23 cellular contexts compared by ENCODE assay signal in the genomic region with DNA sequence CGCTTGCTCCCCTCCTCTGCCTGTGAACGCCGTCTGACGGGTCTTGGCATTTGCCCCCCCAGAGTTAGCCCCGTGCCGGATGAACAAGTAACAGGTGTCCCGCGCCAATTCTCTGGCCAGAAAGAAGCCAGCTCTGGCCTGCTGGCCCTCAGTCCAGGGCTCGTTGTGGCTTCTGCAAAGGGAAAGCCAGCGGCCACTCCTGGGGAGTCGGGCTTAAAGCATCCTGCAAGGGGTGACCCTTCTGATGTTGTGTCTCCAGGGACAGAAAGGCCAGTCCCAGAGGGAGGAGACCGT.
"Had no signal": no experiment of that assay in that cellular context is flagged by ENCODE, and none has a peak within 500 bp of the region (broad histone marks: within the 10 kb centered on the region; RNA-seq: fewer than 3 reads in every experiment).

No MANE protein-coding gene starts in this region.

- DNase-seq: activated CD4-positive, alpha-beta T cell treated with anti-CD3 and anti-CD28 coated beads for 4 hours; activated CD8-positive, alpha-beta memory T cell treated with anti-CD3 and anti-CD28 coated beads, Interleukin-2, amount 50 U/mL, for 4 hours; activated CD8-positive, alpha-beta T cell treated with anti-CD3 and anti-CD28 coated beads for 36 hours; activated gamma-delta T cell treated with Interleukin-2 at 50 U/mL for 16 hours; activated naive CD4-positive, alpha-beta T cell treated with anti-CD3 and anti-CD28 coated beads, Interleukin-2, amount 50 U/mL, for 16 hours; activated naive CD8-positive, alpha-beta T cell treated with anti-CD3 and anti-CD28 coated beads, Interleukin-2, amount 10 ng/mL, durations not matched to agents 7 days and 5 days; activated T-cell treated with anti-CD3 and anti-CD28 coated beads, Interleukin-2, amount 50 U/mL, for 72 hours; adrenal gland; Kasumi-1; NCI-H1048; NCI-H146; NCI-H187 treated with DMSO at 0.1 percent for 48 hours; NCI-H2081 treated with DMSO at 0.1 percent for 48 hours; NCI-H2171; NCI-H2227 treated with DMSO at 0.1 percent for 48 hours; NCI-H446 treated with DMSO at 0.1 percent for 48 hours; NCI-H524 treated with DMSO at 0.1 percent for 48 hours; NCI-H748 treated with DMSO at 0.1 percent for 48 hours; Peyer's patch; SHP77 had no signal

- H3K4me3 Mint-ChIP-seq: activated CD8-positive, alpha-beta T cell treated with anti-CD3 and anti-CD28 coated beads for 36 hours; activated naive CD8-positive, alpha-beta T cell treated with anti-CD3 and anti-CD28 coated beads, Interleukin-2, amount 10 ng/mL, durations not matched to agents 7 days and 5 days; activated T-cell treated with anti-CD3 and anti-CD28 coated beads, Interleukin-2, amount 50 U/mL, for 72 hours; T-helper 1 cell treated with Interleukin-12 subunit alpha and Interleukin-12 subunit beta and Interleukin-4 antibody, amounts not matched to agents 30 μg/mL and 1 μg/mL, for 36 hours had no signal

- H3K27ac Mint-ChIP-seq: activated CD8-positive, alpha-beta T cell treated with anti-CD3 and anti-CD28 coated beads for 36 hours; activated naive CD8-positive, alpha-beta T cell treated with anti-CD3 and anti-CD28 coated beads, Interleukin-2, amount 10 ng/mL, durations not matched to agents 7 days and 5 days; activated T-cell treated with anti-CD3 and anti-CD28 coated beads, Interleukin-2, amount 50 U/mL, for 72 hours; activated T-helper 2 cell treated with anti-CD3 and anti-CD28 coated beads, Interferon-gamma antibody, Interleukin-2, Interleukin-4, amounts not matched to agents 10 μg/mL and 5 μg/mL and 100 μg/mL, durations not matched to agents 14 hours and 24 hours and 36 hours; T-helper 1 cell treated with Interleukin-12 subunit alpha and Interleukin-12 subunit beta and Interleukin-4 antibody, amounts not matched to agents 30 μg/mL and 1 μg/mL, for 36 hours had no signal

- H3K27ac ChIP-seq: adrenal gland, Peyer's patch had no signal

- ATAC-seq: activated CD4-positive, CD25-positive, alpha-beta regulatory T cell treated with anti-CD3 and anti-CD28 coated beads, Interleukin-2, amount 50 U/mL, for 24 hours; activated CD8-positive, alpha-beta T cell treated with anti-CD3 and anti-CD28 coated beads for 36 hours; activated T-cell treated with anti-CD3 and anti-CD28 coated beads, Interleukin-2, amount 50 U/mL, for 72 hours had no signal

- H3K27me3 Mint-ChIP-seq: activated CD8-positive, alpha-beta T cell treated with anti-CD3 and anti-CD28 coated beads for 36 hours; activated naive CD8-positive, alpha-beta T cell treated with anti-CD3 and anti-CD28 coated beads, Interleukin-2, amount 10 ng/mL, durations not matched to agents 7 days and 5 days had no signal

- H3K4me3 ChIP-seq: adrenal gland, Peyer's patch had no signal

- H3K9me3 ChIP-seq: adrenal gland, Peyer's patch had no signal

- H3K9me3 Mint-ChIP-seq: activated CD8-positive, alpha-beta T cell treated with anti-CD3 and anti-CD28 coated beads for 36 hours; activated naive CD8-positive, alpha-beta T cell treated with anti-CD3 and anti-CD28 coated beads, Interleukin-2, amount 10 ng/mL, durations not matched to agents 7 days and 5 days; activated T-cell treated with anti-CD3 and anti-CD28 coated beads, Interleukin-2, amount 50 U/mL, for 72 hours; activated T-helper 2 cell treated with anti-CD3 and anti-CD28 coated beads, Interferon-gamma antibody, Interleukin-2, Interleukin-4, amounts not matched to agents 10 μg/mL and 5 μg/mL and 100 μg/mL, durations not matched to agents 14 hours and 24 hours and 36 hours; T-helper 1 cell treated with Interleukin-12 subunit alpha and Interleukin-12 subunit beta and Interleukin-4 antibody, amounts not matched to agents 30 μg/mL and 1 μg/mL, for 36 hours had no signal

- H3K4me1 ChIP-seq: Peyer's patch had no signal

- H3K36me3 Mint-ChIP-seq: activated naive CD8-positive, alpha-beta T cell treated with anti-CD3 and anti-CD28 coated beads, Interleukin-2, amount 10 ng/mL, durations not matched to agents 7 days and 5 days had no signal

- H3K36me3 ChIP-seq: adrenal gland, Peyer's patch had no signal
